12 cellular contexts compared by ENCODE assay signal in the genomic region with DNA sequence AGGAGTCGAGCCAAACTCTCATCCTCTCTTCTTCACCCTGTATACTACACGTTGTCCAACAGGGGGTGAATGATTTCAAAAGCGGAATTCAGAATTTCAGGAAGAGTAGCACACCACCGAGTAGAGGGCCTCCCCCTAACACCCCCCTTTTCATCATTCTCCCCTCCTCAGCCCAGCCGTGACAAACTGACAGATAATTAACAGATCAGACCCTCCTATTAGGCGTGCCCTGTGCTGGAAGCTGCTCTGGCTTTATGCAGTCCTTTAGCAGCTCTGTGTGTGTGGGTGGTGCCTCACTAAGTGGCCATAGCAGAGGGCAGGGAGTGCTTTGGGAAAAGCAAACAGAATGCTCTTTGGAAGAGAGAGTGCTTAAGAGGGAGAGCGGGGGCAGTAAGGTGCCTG. TPM values are rescaled to one million over a fixed set of nuclear protein-coding genes. Genes with fewer than 3 reads are reported as not detected.
DNase-seq lines count a peak whose midpoint lies in the region; ATAC-seq and TF ChIP-seq lines count a peak whose summit lies in the region.
"Had no signal": no experiment of that assay in that cellular context is flagged by ENCODE, and none has a peak within 500 bp of the region (broad histone marks: within the 10 kb centered on the region; RNA-seq: fewer than 3 reads in every experiment).

No MANE protein-coding gene starts in this region.

- H3K27ac ChIP-seq in prostate gland (peak overlapping the region; percentile 45 to 80), vagina (no peak overlapping the region)
- H3K27ac ChIP-seq: brain microvascular endothelial cell had no signal

- H3K9me3 ChIP-seq in prostate gland (no peaks in the 10 kb centered on the region), vagina (no peaks in the 10 kb centered on the region)

- H3K36me3 ChIP-seq in prostate gland: no peaks in the 10 kb centered on the region
- H3K36me3 ChIP-seq in vagina: no peaks in the 10 kb centered on the region
- H3K36me3 ChIP-seq: brain microvascular endothelial cell had no signal

- peak; percentile 73 for ATAC-seq in left ventricle myocardium superior
- ATAC-seq: naive thymus-derived CD8-positive, alpha-beta T cell had no signal

- H3K27me3 ChIP-seq in prostate gland (replicated peaks; ENCODE audit: insufficient read depth) (no peaks in the 10 kb centered on the region), vagina (no peaks in the 10 kb centered on the region)
- H3K27me3 ChIP-seq: brain microvascular endothelial cell had no signal

- TF ChIP-seq CTCF in HFFc6 (IDR thresholded peaks at IDR 0.05) (peak; percentile 15; the same call in 1 of the 2 replicates), prostate gland (IDR thresholded peaks at IDR 0.05) (peak in 2 of 4 experiments; percentile 16 to 18), vagina (IDR thresholded peaks at IDR 0.05) (no peak)

- no peak overlapping the region for H3K4me3 ChIP-seq in prostate gland
- no peak overlapping the region for H3K4me3 ChIP-seq in vagina

- peaks cover 41% of the 10 kb centered on the region for H3K4me1 Mint-ChIP-seq in HFFc6 (ENCODE audit: low read depth)
- peaks cover 66% of the 10 kb centered on the region for H3K4me1 Mint-ChIP-seq in activated T-helper 1 cell treated with anti-CD3 and anti-CD28 coated beads, Interleukin-12 subunit alpha, Interleukin-12 subunit beta, Interleukin-2, Interleukin-4 antibody, amounts not matched to agents 30 ng/mL and 10 ng/mL and 1 ng/mL, durations not matched to agents 14 hours and 24 hours and 36 hours (ENCODE audit: low read depth)

- H3K4me1 ChIP-seq in prostate gland (replicated peaks) (peaks cover 15% of the 10 kb centered on the region), vagina (peaks cover 20% of the 10 kb centered on the region)

- intact Hi-C loops in left ventricle myocardium superior (cut with micrococcal nuclease): loop anchor here (10.0 kb wide), 1 partner anchor 346 kb away; no protein-coding TSS in a partner anchor
- intact Hi-C loops in prostate gland (cut with DNase I): no loop called here
- intact Hi-C loops in activated T-helper 1 cell treated with anti-CD3 and anti-CD28 coated beads, Interleukin-12 subunit alpha, Interleukin-12 subunit beta, Interleukin-2, Interleukin-4 antibody, amounts not matched to agents 30 ng/mL and 10 ng/mL and 1 ng/mL, durations not matched to agents 14 hours and 24 hours and 36 hours (cut with micrococcal nuclease): no loop called here
- intact Hi-C loops in vagina (cut with DNase I): no loop called here

- no peak for DNase-seq in HFFc6
- DNase-seq in NCI-H524 treated with DMSO at 0.1 percent for 48 hours (lab: John Stamatoyannopoulos, UW): peak; percentile 31
- no peak for DNase-seq in left ventricle myocardium superior
- no peak for DNase-seq in prostate gland (ENCODE audit: low spot score)
- no peak for DNase-seq in NCI-H446 (lab: John Stamatoyannopoulos, UW)
- DNase-seq in HPDE6-E6E7 (ENCODE audit: extremely low spot score): no peak
- DNase-seq in activated T-helper 1 cell treated with anti-CD3 and anti-CD28 coated beads, Interleukin-12 subunit alpha, Interleukin-12 subunit beta, Interleukin-2, Interleukin-4 antibody, amounts not matched to agents 30 ng/mL and 10 ng/mL and 1 ng/mL, durations not matched to agents 14 hours and 24 hours and 36 hours (ENCODE audit: low spot score): no peak
- DNase-seq in vagina (ENCODE audit: extremely low spot score in 2 of 2): no peak
- DNase-seq: brain microvascular endothelial cell; foreskin melanocyte; naive thymus-derived CD8-positive, alpha-beta T cell; NCI-H1436 had no signal

- H3K27ac Mint-ChIP-seq in HFFc6: no peak overlapping the region
- H3K27ac Mint-ChIP-seq in activated T-helper 1 cell treated with anti-CD3 and anti-CD28 coated beads, Interleukin-12 subunit alpha, Interleukin-12 subunit beta, Interleukin-2, Interleukin-4 antibody, amounts not matched to agents 30 ng/mL and 10 ng/mL and 1 ng/mL, durations not matched to agents 14 hours and 24 hours and 36 hours: no peak overlapping the region

- TF ChIP-seq POLR2A in prostate gland (IDR thresholded peaks at IDR 0.05): no peak
- no peak for TF ChIP-seq POLR2A in vagina (IDR thresholded peaks at IDR 0.05)

- no peaks in the 10 kb centered on the region for H3K9me3 Mint-ChIP-seq in HFFc6
- H3K9me3 Mint-ChIP-seq in activated T-helper 1 cell treated with anti-CD3 and anti-CD28 coated beads, Interleukin-12 subunit alpha, Interleukin-12 subunit beta, Interleukin-2, Interleukin-4 antibody, amounts not matched to agents 30 ng/mL and 10 ng/mL and 1 ng/mL, durations not matched to agents 14 hours and 24 hours and 36 hours: no peaks in the 10 kb centered on the region
- H3K9me3 Mint-ChIP-seq: naive thymus-derived CD8-positive, alpha-beta T cell had no signal

- H3K4me3 Mint-ChIP-seq in HFFc6: no peak overlapping the region
- H3K4me3 Mint-ChIP-seq in activated T-helper 1 cell treated with anti-CD3 and anti-CD28 coated beads, Interleukin-12 subunit alpha, Interleukin-12 subunit beta, Interleukin-2, Interleukin-4 antibody, amounts not matched to agents 30 ng/mL and 10 ng/mL and 1 ng/mL, durations not matched to agents 14 hours and 24 hours and 36 hours: no peak overlapping the region
- H3K4me3 Mint-ChIP-seq: naive thymus-derived CD8-positive, alpha-beta T cell had no signal

- 42% methylated on average over 7 of the region's 7 CpGs for WGBS in prostate gland

- peaks cover 4% of the 10 kb centered on the region for H3K27me3 Mint-ChIP-seq in HFFc6 (ENCODE audit: insufficient read depth)
- no peaks in the 10 kb centered on the region for H3K27me3 Mint-ChIP-seq in activated T-helper 1 cell treated with anti-CD3 and anti-CD28 coated beads, Interleukin-12 subunit alpha, Interleukin-12 subunit beta, Interleukin-2, Interleukin-4 antibody, amounts not matched to agents 30 ng/mL and 10 ng/mL and 1 ng/mL, durations not matched to agents 14 hours and 24 hours and 36 hours (ENCODE audit: insufficient read depth)
- H3K27me3 Mint-ChIP-seq: naive thymus-derived CD8-positive, alpha-beta T cell had no signal

- peaks cover 4% of the 10 kb centered on the region; the same call in 1 of the 2 replicates for H3K36me3 Mint-ChIP-seq in HFFc6 (ENCODE audit: low read depth)
- peaks cover 20% of the 10 kb centered on the region for H3K36me3 Mint-ChIP-seq in activated T-helper 1 cell treated with anti-CD3 and anti-CD28 coated beads, Interleukin-12 subunit alpha, Interleukin-12 subunit beta, Interleukin-2, Interleukin-4 antibody, amounts not matched to agents 30 ng/mL and 10 ng/mL and 1 ng/mL, durations not matched to agents 14 hours and 24 hours and 36 hours (ENCODE audit: low read depth)

RNA-seq across cellular contexts. Expression of a gene that starts 44.3 kb away (rescaled TPM):
- 10 to 100 TPM; 23.1 to 28.4 (median 26.0) TPM for total RNA-seq in HFFc6 (2021; fragmentation: NEBNext Ultra II Directional; extraction: Animal tissue kit (Norgen Biotek cat#: 25700))
- 21.0 TPM for total RNA-seq in left ventricle myocardium superior
- 10 to 100 TPM; 26.1 to 34.7 TPM for total RNA-seq in prostate gland
- 22.7 and 23.5 TPM in 2 replicates for total RNA-seq in activated T-helper 1 cell treated with anti-CD3 and anti-CD28 coated beads, Interleukin-12 subunit alpha, Interleukin-12 subunit beta, Interleukin-2, Interleukin-4 antibody, amounts not matched to agents 30 ng/mL and 10 ng/mL and 1 ng/mL, durations not matched to agents 14 hours and 24 hours and 36 hours
- 21.6 TPM for total RNA-seq in vagina

RNA-seq across cellular contexts. Expression of a gene that starts 46.7 kb away (rescaled TPM):
- 10 to 100 TPM; 44.1 to 58.6 (median 48.4) TPM for total RNA-seq in HFFc6 (2021; fragmentation: NEBNext Ultra II Directional; extraction: Animal tissue kit (Norgen Biotek cat#: 25700))
- total RNA-seq in left ventricle myocardium superior (22.4 TPM), prostate gland (10 to 100 TPM; 24.8 to 35.5 TPM), vagina (16.2 TPM)
- total RNA-seq in activated T-helper 1 cell treated with anti-CD3 and anti-CD28 coated beads, Interleukin-12 subunit alpha, Interleukin-12 subunit beta, Interleukin-2, Interleukin-4 antibody, amounts not matched to agents 30 ng/mL and 10 ng/mL and 1 ng/mL, durations not matched to agents 14 hours and 24 hours and 36 hours: 54.7 and 60.1 TPM in 2 replicates
